Comparison of ENCODE assay signal across 15 cellular contexts in genomic region chr4:158168606-158169005, GRCh38. TPM values are rescaled to one million over a fixed set of nuclear protein-coding genes. Genes with fewer than 3 reads are reported as not detected.
DNase-seq lines count a peak whose midpoint lies in the region; ATAC-seq, FAIRE-seq and TF ChIP-seq lines count a peak whose summit lies in the region.
"Had no signal": no experiment of that assay in that cellular context is flagged by ENCODE, and none has a peak within 500 bp of the region (broad histone marks: within the 10 kb centered on the region; RNA-seq: fewer than 3 reads in every experiment).

No MANE protein-coding gene starts in this region.

- H3K4me3 ChIP-seq in HepG2 (replicated peaks in 1 of 3; ENCODE audit: insufficient read depth in 1 of 3, low read depth in 2 of 3, low read length in 3 of 3) (peak overlapping the region; percentile 73 to 87 (median 78)), right lobe of liver (no peak overlapping the region), gastroesophageal sphincter (peak overlapping the region; percentile 31 to 58), sigmoid colon (peak overlapping the region; percentile 9 to 61 (median 53)), aorta (ENCODE audit: low read length in 2 of 2) (peak overlapping the region; percentile 89 to 96)
- H3K4me3 ChIP-seq: cardiac muscle cell, mucosa of descending colon had no signal

- POLR2A ChIA-PET in HepG2 (lab: Yijun Ruan, JAX) = no interaction called here

- peaks cover 0 to 1% of the 10 kb centered on the region in 2 experiments; a peak in 2 of 5 replicates for H3K36me3 ChIP-seq in HepG2 (replicated peaks in 1 of 2; ENCODE audit: control insufficient read depth in 1 of 2, insufficient read depth in 2 of 2, low read length in 2 of 2)
- no peaks in the 10 kb centered on the region for H3K36me3 ChIP-seq in right lobe of liver
- H3K36me3 ChIP-seq in gastroesophageal sphincter = no peaks in the 10 kb centered on the region
- H3K36me3 ChIP-seq in sigmoid colon = no peaks in the 10 kb centered on the region
- no peaks in the 10 kb centered on the region for H3K36me3 ChIP-seq in aorta (ENCODE audit: control insufficient read depth in 1 of 2, insufficient read depth in 2 of 2, low read length in 1 of 2)
- H3K36me3 ChIP-seq: cardiac muscle cell, SJCRH30 had no signal

- H3K9me3 ChIP-seq in HepG2 (ENCODE audit: low read length) = no peaks in the 10 kb centered on the region
- H3K9me3 ChIP-seq in right lobe of liver = no peaks in the 10 kb centered on the region
- no peaks in the 10 kb centered on the region for H3K9me3 ChIP-seq in gastroesophageal sphincter
- H3K9me3 ChIP-seq in sigmoid colon = no peaks in the 10 kb centered on the region
- H3K9me3 ChIP-seq in aorta (ENCODE audit: control insufficient read depth, low read length) = no peaks in the 10 kb centered on the region
- H3K9me3 ChIP-seq: mucosa of descending colon, SJCRH30 had no signal

- CTCF ChIA-PET in HepG2 (lab: Yijun Ruan, JAX; ENCODE audit: low intra/inter-chr PET ratio, low total read pairs) = no interaction called here

- intact Hi-C loops in HepG2 (cut with micrococcal nuclease; ENCODE audit: unreplicated experiment) (no loop called here), right lobe of liver (cut with DNase I) (no loop called here), sigmoid colon (cut with DNase I) (loop anchor here (10.0 kb wide), 1 partner anchor 1194 kb away; the partner anchor contains the start of gene PDGFC), aorta (cut with DNase I) (loop anchor here in 1 of 2 donors (5.0 to 10.0 kb wide), 2 partner anchors 114 to 176 kb away; no protein-coding TSS in a partner anchor)

- no peak for FAIRE-seq in HepG2 (lab: Jason Lieb, UNC)

- TF ChIP-seq POLR2A in HepG2 (IDR thresholded peaks at IDR 0.05; ENCODE audit: insufficient read depth in 1 of 2, low read depth in 2 of 2, low read length in 2 of 2) (no peak), right lobe of liver (IDR thresholded peaks at IDR 0.05) (no peak), gastroesophageal sphincter (IDR thresholded peaks at IDR 0.05) (no peak), sigmoid colon (IDR thresholded peaks at IDR 0.05) (no peak)

- no TSS peak for BruUV-seq in HepG2 (replicated peaks; lab: Mats Ljungman, UMichigan)

- WGBS in HepG2 (ENCODE audit: low lambda C conversion rate) = 40% methylated on average over 3 of the region's 5 CpGs
- 50% methylated on average over 5 of the region's 5 CpGs for WGBS in right lobe of liver (ENCODE audit: insufficient coverage, low coverage, low lambda C conversion rate, missing lambda C conversion rate)
- WGBS in gastroesophageal sphincter (ENCODE audit: low coverage in 1 of 2), 2 donors = 85 to 87% methylated on average over 3 to 5 of the region's 5 CpGs
- 83 to 86% methylated on average over 5 of the region's 5 CpGs for WGBS in sigmoid colon, 2 donors
- 30 to 48% methylated on average over 5 of the region's 5 CpGs for WGBS in aorta, 2 donors

- H3K4me1 ChIP-seq in HepG2 (ENCODE audit: insufficient read depth, low read length) (peaks cover 85% of the 10 kb centered on the region), right lobe of liver (no peaks in the 10 kb centered on the region), gastroesophageal sphincter (peaks cover 0 to 54% (median 0%) of the 10 kb centered on the region in 3 donors), sigmoid colon (peaks cover 0 to 86% (median 77%) of the 10 kb centered on the region in 4 donors), aorta (ENCODE audit: control insufficient read depth in 1 of 2, insufficient read depth in 2 of 2, low read length in 2 of 2) (peaks cover 2 to 10% of the 10 kb centered on the region in 2 donors)
- H3K4me1 ChIP-seq: SJCRH30 had no signal

- no peak overlapping the region for H2AFZ ChIP-seq in HepG2 (ENCODE audit: low read length)

- TF ChIP-seq EP300 in HepG2 (IDR thresholded peaks at IDR 0.05; ENCODE audit: low read depth in 2 of 2, low read length in 2 of 2) (no peak), HepG2 (CRISPR knock-in tag; IDR thresholded peaks at IDR 0.05; ENCODE audit: borderline replicate concordance) (no peak), gastroesophageal sphincter (IDR thresholded peaks at IDR 0.05) (no peak), sigmoid colon (IDR thresholded peaks at IDR 0.05) (no peak)

- DNase-seq in HepG2 (ENCODE audit: low spot score) (peak; percentile 5), right lobe of liver (no peak), sigmoid colon (no peak), aorta (no peak), NCI-H510A (lab: John Stamatoyannopoulos, UW) (no peak), T-helper 2 cell (no peak)
- DNase-seq: activated gamma-delta T cell treated with Interleukin-2 at 50 U/mL for 16 hours, H9, mucosa of descending colon, NCI-H2171 treated with DMSO at 0.1 percent for 48 hours had no signal

- no peak for TF ChIP-seq RAD21 in HepG2 (CRISPR knock-in tag; IDR thresholded peaks at IDR 0.05)

- H3K27ac ChIP-seq in HepG2 (ENCODE audit: extremely low read length, insufficient read depth, low read length) (peak overlapping the region; percentile 31), right lobe of liver (peak overlapping the region in 1 of 3 donors; percentile 37), gastroesophageal sphincter (peak overlapping the region in 3 of 4 donors; percentile 71 to 84 (median 83)), sigmoid colon (peak overlapping the region; percentile 71 to 92 (median 80)), aorta (ENCODE audit: low read depth in 1 of 2, low read length in 2 of 2) (peak overlapping the region; percentile 77 to 94)
- H3K27ac ChIP-seq: cardiac muscle cell had no signal

- TF ChIP-seq CTCF in HepG2 (CRISPR knock-in tag; IDR thresholded peaks at IDR 0.05) (no peak), right lobe of liver (IDR thresholded peaks at IDR 0.05) (no peak), gastroesophageal sphincter (IDR thresholded peaks at IDR 0.05) (no peak), sigmoid colon (IDR thresholded peaks at IDR 0.05) (no peak)

- ATAC-seq in HepG2 (no peak), right lobe of liver (no peak), gastroesophageal sphincter (no peak), aorta (ENCODE audit: low FRiP score) (no peak)
- ATAC-seq in activated CD4-positive, CD25-positive, alpha-beta regulatory T cell treated with anti-CD3 and anti-CD28 coated beads, Interleukin-2, amount 50 U/mL, for 24 hours = no peak
- ATAC-seq: mucosa of descending colon had no signal

- in situ Hi-C loops in HepG2 (cut with HindIII; ENCODE audit: extremely low pct_ligation_motif_present, low pct_unique_long_range_greater_than_20kb) = no loop called here

- peak overlapping the region; percentile 76; the same call in 1 of the 2 replicates for H3K9ac ChIP-seq in HepG2 (ENCODE audit: insufficient read depth, low read depth, low read length)

- H3K79me2 ChIP-seq in HepG2 (ENCODE audit: insufficient read depth, low read length) = peaks cover 88% of the 10 kb centered on the region

- H3K27me3 ChIP-seq in HepG2 (ENCODE audit: control insufficient read depth in 1 of 2, insufficient read depth in 2 of 2, low read length in 2 of 2) = no peaks in the 10 kb centered on the region
- no peaks in the 10 kb centered on the region for H3K27me3 ChIP-seq in right lobe of liver
- H3K27me3 ChIP-seq in gastroesophageal sphincter = no peaks in the 10 kb centered on the region
- H3K27me3 ChIP-seq in sigmoid colon = no peaks in the 10 kb centered on the region
- no peaks in the 10 kb centered on the region for H3K27me3 ChIP-seq in aorta (ENCODE audit: control insufficient read depth in 1 of 2, insufficient read depth in 2 of 2, low read length in 1 of 2)
- H3K27me3 ChIP-seq: cardiac muscle cell, SJCRH30 had no signal

- no peaks in the 10 kb centered on the region; the same call in 1 of the 2 replicates for H4K20me1 ChIP-seq in HepG2 (ENCODE audit: insufficient read depth, low read length)

- H3K4me2 ChIP-seq in HepG2 (ENCODE audit: low read depth, low read length) = peak overlapping the region; percentile 72

RNA-seq across cellular contexts. Expression of gene GASK1B, which starts 4.2 kb away (rescaled TPM):
- total RNA-seq in HepG2 (2016; rRNA removed; fragmentation: Illumina TruSeq; extraction: Trizol) (40.4 and 50.0 TPM in 2 replicates), right lobe of liver (1 to 10 TPM; 2.7 to 7.0 (median 4.1) TPM), gastroesophageal sphincter (10 to 100 TPM; 33.8 to 66.6 (median 42.0) TPM), sigmoid colon (10 to 100 TPM; 34.4 to 59.5 (median 47.2) TPM), aorta (100 to 1,000 TPM; 116 to 173 TPM)
- 2.5 and 3.1 TPM in 2 replicates for total RNA-seq in HepG2 (2016; cell fraction: cytosol; rRNA removed; fragmentation: Illumina TruSeq; extraction: Trizol; ENCODE audit: low read depth)
- total RNA-seq in HepG2 (2016; cell fraction: insoluble cytoplasmic fraction; rRNA removed; fragmentation: Illumina TruSeq; extraction: Trizol) = 35.3 and 52.8 TPM in 2 replicates
- 13.1 and 13.2 TPM in 2 replicates for total RNA-seq in HepG2 (2016; cell fraction: membrane; rRNA removed; fragmentation: Illumina TruSeq; extraction: Trizol)
- 56.3 and 57.2 TPM in 2 replicates for total RNA-seq in HepG2 (2016; cell fraction: nucleus; rRNA removed; fragmentation: Illumina TruSeq; extraction: Trizol)
- polyA plus RNA-seq in HepG2 (2011; rRNA removed) (23.0 and 29.1 TPM in 2 replicates), sigmoid colon (10 to 100 TPM in 1 of 3 donors, 1 to 10 TPM in 2; 6.7 to 15.6 (median 9.6) TPM), aorta (10 to 100 TPM; 28.5 to 62.5 TPM)
- 16.9 and 19.4 TPM in 2 replicates for polyA plus RNA-seq in HepG2 (2011; cell fraction: cytosol; rRNA removed)
- 20.4 and 23.5 TPM in 2 replicates for polyA plus RNA-seq in HepG2 (2011; cell fraction: nucleus; rRNA removed)
- polyA plus RNA-seq in HepG2 (2012) = 24.3 and 25.1 TPM in 2 replicates
- polyA plus RNA-seq in HepG2 (2016; cell fraction: cytosol; fragmentation: Illumina TruSeq; extraction: Trizol; ENCODE audit: low read depth) = 1.6 and 1.7 TPM in 2 replicates
- 38.9 and 44.5 TPM in 2 replicates for polyA plus RNA-seq in HepG2 (2016; cell fraction: insoluble cytoplasmic fraction; fragmentation: Illumina TruSeq; extraction: Trizol; ENCODE audit: low read depth)
- 5.1 and 6.2 TPM in 2 replicates for polyA plus RNA-seq in HepG2 (2016; cell fraction: membrane; fragmentation: Illumina TruSeq; extraction: Trizol; ENCODE audit: low read depth)
- 47.6 and 48.5 TPM in 2 replicates for polyA plus RNA-seq in HepG2 (2016; cell fraction: nucleus; fragmentation: Illumina TruSeq; extraction: Trizol; ENCODE audit: insufficient read depth, low read depth)
- 0.05 and 56.5 TPM in 2 replicates for polyA minus RNA-seq in HepG2 (2011; rRNA and poly(A)+ RNA removed; ENCODE audit: low replicate concordance)
- 51.6 and 55.0 TPM in 2 replicates for polyA minus RNA-seq in HepG2 (2011; cell fraction: cytosol; rRNA and poly(A)+ RNA removed)
- 104 and 111 TPM in 2 replicates for polyA minus RNA-seq in HepG2 (2011; cell fraction: nucleus; rRNA and poly(A)+ RNA removed)
- total RNA-seq: activated CD8-positive, alpha-beta memory T cell treated with anti-CD3 and anti-CD28 coated beads for 36 hours; H9 had no signal

RNA-seq across cellular contexts. Expression of gene TMEM144, which starts 41.7 kb away (rescaled TPM):
- total RNA-seq in HepG2 (2016; rRNA removed; fragmentation: Illumina TruSeq; extraction: Trizol) (10.5 and 12.3 TPM in 2 replicates), right lobe of liver (1 to 10 TPM; 1.3 to 6.7 (median 2.1) TPM), gastroesophageal sphincter (10 to 100 TPM in 1 of 4 donors, 1 to 10 TPM in 3; 3.9 to 13.4 (median 6.3) TPM), sigmoid colon (10 to 100 TPM in 1 of 4 donors, 1 to 10 TPM in 3; 3.5 to 12.1 (median 8.0) TPM), aorta (10 to 100 TPM; 14.1 to 18.9 TPM)
- 3.9 and 4.8 TPM in 2 replicates for total RNA-seq in HepG2 (2016; cell fraction: cytosol; rRNA removed; fragmentation: Illumina TruSeq; extraction: Trizol; ENCODE audit: low read depth)
- 10.6 and 15.0 TPM in 2 replicates for total RNA-seq in HepG2 (2016; cell fraction: insoluble cytoplasmic fraction; rRNA removed; fragmentation: Illumina TruSeq; extraction: Trizol)
- 7.6 and 7.7 TPM in 2 replicates for total RNA-seq in HepG2 (2016; cell fraction: membrane; rRNA removed; fragmentation: Illumina TruSeq; extraction: Trizol)
- total RNA-seq in HepG2 (2016; cell fraction: nucleus; rRNA removed; fragmentation: Illumina TruSeq; extraction: Trizol) = 29.5 and 33.6 TPM in 2 replicates
- polyA plus RNA-seq in HepG2 (2011; rRNA removed) (10.6 and 10.9 TPM in 2 replicates), sigmoid colon (1 to 10 TPM; 6.0 to 7.9 (median 6.4) TPM), aorta (10 to 100 TPM in 1 of 2 donors, 1 to 10 TPM in 1; 5.2 to 10.4 TPM)
- polyA plus RNA-seq in HepG2 (2011; cell fraction: cytosol; rRNA removed) = 3.2 and 4.2 TPM in 2 replicates
- 17.3 and 21.4 TPM in 2 replicates for polyA plus RNA-seq in HepG2 (2011; cell fraction: nucleus; rRNA removed)
- polyA plus RNA-seq in HepG2 (2012) = 5.2 and 9.3 TPM in 2 replicates
- polyA plus RNA-seq in HepG2 (2016; cell fraction: cytosol; fragmentation: Illumina TruSeq; extraction: Trizol; ENCODE audit: low read depth) = 1.2 and 2.4 TPM in 2 replicates
- polyA plus RNA-seq in HepG2 (2016; cell fraction: insoluble cytoplasmic fraction; fragmentation: Illumina TruSeq; extraction: Trizol; ENCODE audit: low read depth) = 7.1 and 8.5 TPM in 2 replicates
- 3.7 and 4.8 TPM in 2 replicates for polyA plus RNA-seq in HepG2 (2016; cell fraction: membrane; fragmentation: Illumina TruSeq; extraction: Trizol; ENCODE audit: low read depth)
- polyA plus RNA-seq in HepG2 (2016; cell fraction: nucleus; fragmentation: Illumina TruSeq; extraction: Trizol; ENCODE audit: insufficient read depth, low read depth) = 35.6 and 36.7 TPM in 2 replicates
- polyA minus RNA-seq in HepG2 (2011; rRNA and poly(A)+ RNA removed; ENCODE audit: low replicate concordance) = 2.2 and 19.2 TPM in 2 replicates
- 9.4 and 10.4 TPM in 2 replicates for polyA minus RNA-seq in HepG2 (2011; cell fraction: cytosol; rRNA and poly(A)+ RNA removed)
- 77.5 and 78.0 TPM in 2 replicates for polyA minus RNA-seq in HepG2 (2011; cell fraction: nucleus; rRNA and poly(A)+ RNA removed)
- total RNA-seq: activated CD8-positive, alpha-beta memory T cell treated with anti-CD3 and anti-CD28 coated beads for 36 hours had no signal

Comparison
In these comparisons a context has a peak if more than half of its experiments do, and no peak if none do; other contexts are left out.
1. H3K4me3 ChIP-seq: peak in HepG2 (3 of 3), gastroesophageal sphincter (2 of 2), sigmoid colon (4 of 4) and aorta (2 of 2); none in right lobe of liver (0 of 3).